In genomic region chr6:80457044-80457933, GRCh38 we compare ENCODE assay signal across 10 cellular contexts.
DNase-seq lines count a peak whose midpoint lies in the region; ATAC-seq, FAIRE-seq and TF ChIP-seq lines count a peak whose summit lies in the region.
"Had no signal": no experiment of that assay in that cellular context is flagged by ENCODE, and none has a peak within 500 bp of the region (broad histone marks: within the 10 kb centered on the region; RNA-seq: fewer than 3 reads in every experiment).

No MANE protein-coding gene starts in this region.

- peak; percentile 91 for DNase-seq in AG08395 (ENCODE audit: low spot score)
- DNase-seq in NCI-H2196 treated with DMSO at 0.1 percent for 48 hours (lab: John Stamatoyannopoulos, UW; ENCODE audit: unreplicated experiment), result peak; percentile 25
- DNase-seq in endothelial cell of umbilical vein (ENCODE audit: low read depth, low spot score), result peak; percentile 94
- peak; percentile 74 for DNase-seq in medulla oblongata (ENCODE audit: extremely low spot score)
- DNase-seq in activated CD4-positive, alpha-beta T cell treated with anti-CD3 and anti-CD28 coated beads, Interleukin-2, amount 50 U/mL, for 4 hours, result no peak
- DNase-seq: DMS79 treated with DMSO at 0.1 percent for 48 hours, immature natural killer cell had no signal

- POLR2A ChIA-PET in endothelial cell of umbilical vein (lab: Charles Lee), result no interaction called here

- peak overlapping the region; percentile 15 for H3K4me2 ChIP-seq in endothelial cell of umbilical vein (ENCODE audit: insufficient read depth, low read length)

- no peak overlapping the region for H3K4me3 ChIP-seq in endothelial cell of umbilical vein (replicated peaks in 1 of 3; ENCODE audit: insufficient read depth in 1 of 3, low read depth in 1 of 3, low read length in 3 of 3)

- no peak for TF ChIP-seq POLR2A in endothelial cell of umbilical vein (IDR thresholded peaks at IDR 0.05; ENCODE audit: low read depth, low read length)

- BruUV-seq in endothelial cell of umbilical vein (replicated peaks; lab: Mats Ljungman, UMichigan), result no TSS peak

- ATAC-seq in GM19452 (IDR thresholded peaks at IDR 0.05; ENCODE audit: unreplicated experiment) (no peak), HG03045 (IDR thresholded peaks at IDR 0.05; ENCODE audit: unreplicated experiment) (no peak), HG02623 (IDR thresholded peaks at IDR 0.05; ENCODE audit: unreplicated experiment) (no peak)

- no peaks in the 10 kb centered on the region for H4K20me1 ChIP-seq in endothelial cell of umbilical vein (replicated peaks; ENCODE audit: control insufficient read depth, extremely low read depth, insufficient read depth, low read length)

- no peaks in the 10 kb centered on the region for H3K36me3 ChIP-seq in endothelial cell of umbilical vein (ENCODE audit: control insufficient read depth in 2 of 2, extremely low read depth in 1 of 2, insufficient read depth in 2 of 2, low read length in 2 of 2)

- no peak overlapping the region for H3K9ac ChIP-seq in endothelial cell of umbilical vein (replicated peaks; ENCODE audit: extremely low read depth, insufficient read depth, low read length)

- H3K79me2 ChIP-seq in endothelial cell of umbilical vein (ENCODE audit: control insufficient read depth, insufficient read depth, low read length), result no peaks in the 10 kb centered on the region

- CTCF ChIA-PET in endothelial cell of umbilical vein (lab: Charles Lee), result interaction anchor here (0.6 to 4.8 kb wide), 12 partner anchors 10 to 351 kb away, joined by 3 to 30 read pairs (median 5); partner anchors contain the start of gene BCKDHB

- H2AFZ ChIP-seq in endothelial cell of umbilical vein (ENCODE audit: low read depth, low read length), result peak overlapping the region; percentile 11

- no peak overlapping the region for H3K27ac ChIP-seq in endothelial cell of umbilical vein (ENCODE audit: insufficient read depth, low read depth, low read length)

- peak in 1 of 2 donors; percentile 31 for TF ChIP-seq CTCF in endothelial cell of umbilical vein (IDR thresholded peaks at IDR 0.05; ENCODE audit: extremely low read depth in 1 of 2, insufficient read depth in 1 of 2, low read depth in 1 of 2, low read length in 2 of 2)

- no peaks in the 10 kb centered on the region for H3K27me3 ChIP-seq in endothelial cell of umbilical vein (ENCODE audit: control insufficient read depth in 2 of 2, insufficient read depth in 2 of 2, low read length in 2 of 2)

- dilution Hi-C loops in endothelial cell of umbilical vein (cut with MboI; ENCODE audit: extremely low pct_ligation_motif_present, low sequenced_read_pairs), result no loop called here

- no peaks in the 10 kb centered on the region for H3K9me3 ChIP-seq in endothelial cell of umbilical vein (replicated peaks; ENCODE audit: control insufficient read depth, insufficient read depth, low read length)

- FAIRE-seq in endothelial cell of umbilical vein (lab: Jason Lieb, UNC), result peak; percentile 94

- peaks cover 58% of the 10 kb centered on the region for H3K4me1 ChIP-seq in endothelial cell of umbilical vein (ENCODE audit: control insufficient read depth, extremely low read depth, insufficient read depth, low read length)

- intact Hi-C loops in endothelial cell of umbilical vein (cut with micrococcal nuclease), result loop anchor here (1.0 to 10.0 kb wide), 5 partner anchors 498 to 1408 kb away; partner anchors contain the start of genes ELOVL4 and TENT5A

- no peaks in the 10 kb centered on the region for H3K9me1 ChIP-seq in endothelial cell of umbilical vein (replicated peaks; ENCODE audit: control insufficient read depth, extremely low read depth, insufficient read depth, low read length)

TF ChIP-seq in endothelial cell of umbilical vein, 7 proteins besides CTCF, POLR2A, EP300 and RAD21:
- TF ChIP-seq MYC (IDR thresholded peaks at IDR 0.05; ENCODE audit: low read depth, low read length), result peak; percentile 11
- TF ChIP-seq EZH2 (IDR thresholded peaks at IDR 0.05; ENCODE audit: borderline replicate concordance, low read depth, low read length, severe bottlenecking), result no peak
- TF ChIP-seq, protein P1, sequence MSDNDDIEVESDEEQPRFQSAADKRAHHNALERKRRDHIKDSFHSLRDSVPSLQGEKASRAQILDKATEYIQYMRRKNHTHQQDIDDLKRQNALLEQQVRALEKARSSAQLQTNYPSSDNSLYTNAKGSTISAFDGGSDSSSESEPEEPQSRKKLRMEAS (IDR thresholded peaks at IDR 0.05; ENCODE audit: insufficient read depth, insufficient read length), result no peak
- peak; percentile 37 for TF ChIP-seq GATA2 (IDR thresholded peaks at IDR 0.05; ENCODE audit: insufficient read depth, insufficient read length, low read depth, low read length)
- TF ChIP-seq POLR2AphosphoS5 (IDR thresholded peaks at IDR 0.05; ENCODE audit: insufficient read depth, low read depth, low read length), result no peak
- TF ChIP-seq FOS (IDR thresholded peaks at IDR 0.05; ENCODE audit: borderline replicate concordance, insufficient read depth, low read length), result peak; percentile 95
- TF ChIP-seq JUN (IDR thresholded peaks at IDR 0.05; ENCODE audit: borderline replicate concordance, insufficient read depth, insufficient read length, low read depth), result peak; percentile 75
TF ChIP-seq in endothelial cell of umbilical vein: peak in this region for 4.

Comparison
In these comparisons a context has a peak if more than half of its experiments do, and no peak if none do; other contexts are left out.
1. DNase-seq: peak in AG08395 (single experiment), NCI-H2196 treated with DMSO at 0.1 percent for 48 hours (single experiment), endothelial cell of umbilical vein (single experiment) and medulla oblongata (single experiment); none in activated CD4-positive, alpha-beta T cell treated with anti-CD3 and anti-CD28 coated beads, Interleukin-2, amount 50 U/mL, for 4 hours (0 of 2).